Comparison of ENCODE assay signal across 19 cellular contexts in genomic region chr7:82266081-82266480, GRCh38.
"Had no signal": no experiment of that assay in that cellular context is flagged by ENCODE, and none has a peak within 500 bp of the region (broad histone marks: within the 10 kb centered on the region; RNA-seq: fewer than 3 reads in every experiment).

No MANE protein-coding gene starts in this region.

- H3K4me3 ChIP-seq: hepatocyte, spleen, tibial artery, upper lobe of left lung, vagina had no signal

- H3K4me1 ChIP-seq: foreskin keratinocyte, spleen, upper lobe of left lung, vagina had no signal

- H3K79me2 ChIP-seq: hepatocyte had no signal

- H3K4me2 ChIP-seq: hepatocyte had no signal

- H3K27ac ChIP-seq: foreskin keratinocyte, hepatocyte, neutrophil, spleen, tibial artery, upper lobe of left lung, vagina had no signal

- H3K36me3 ChIP-seq: neutrophil, spleen, tibial artery, upper lobe of left lung, vagina had no signal

- DNase-seq: dermis blood vessel endothelial cell; endodermal cell; erythroblast; foreskin keratinocyte; head of caudate nucleus; mammary epithelial cell; naive thymus-derived CD4-positive, alpha-beta T cell; spleen; stimulated activated CD4-positive, alpha-beta T cell treated with anti-CD3 and anti-CD28 coated beads, Interleukin-15, amount 100 ng/mL, for 24 hours; stimulated activated CD4-positive, alpha-beta T cell treated with anti-CD3 and anti-CD28 coated beads, Interleukin-1b, Interleukin-23, amount 100 ng/mL, for 48 hours; stimulated activated CD4-positive, alpha-beta T cell treated with anti-CD3 and anti-CD28 coated beads, Interleukin-4, amount 100 ng/mL, for 24 hours; tibial artery; upper lobe of left lung had no signal

- ATAC-seq: foreskin keratinocyte; naive thymus-derived CD4-positive, alpha-beta T cell; sciatic nerve; stimulated activated memory B cell treated with anti-CD40 and anti-IgM and Interleukin-4, amounts not matched to agents 10 μg/mL and 1 μg/mL and 100 μg/mL, for 72 hours had no signal

- H3K9me3 ChIP-seq: neutrophil, spleen, tibial artery, upper lobe of left lung, vagina had no signal

- FAIRE-seq: endothelial cell of umbilical vein had no signal

- H2AFZ ChIP-seq: hepatocyte had no signal

- H3K27me3 ChIP-seq: hepatocyte, neutrophil, spleen, tibial artery, upper lobe of left lung, vagina had no signal
